8 cellular contexts compared by ENCODE assay signal in the genomic region with DNA sequence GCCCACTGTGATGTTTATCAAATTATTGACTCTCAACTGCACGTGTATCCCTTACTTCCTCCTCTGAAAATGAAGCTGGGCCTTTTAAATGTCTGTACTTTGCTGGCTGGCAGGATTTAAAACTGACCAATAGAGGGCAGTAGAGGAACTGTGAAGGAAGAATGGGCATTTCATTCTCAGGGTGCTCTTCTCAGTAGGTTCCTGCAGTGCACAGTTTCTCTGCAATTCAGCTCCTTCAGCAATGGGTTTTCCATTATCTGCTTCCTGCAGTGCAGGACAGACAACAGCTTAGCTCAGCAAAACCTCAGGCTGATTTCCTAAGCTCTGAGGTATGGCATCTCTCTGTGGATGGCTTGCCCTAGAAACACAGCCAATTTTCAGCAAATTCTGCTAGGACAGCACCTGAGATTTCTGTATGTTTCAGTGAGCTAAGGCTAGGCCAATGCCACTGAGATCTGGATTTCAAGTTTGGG.
A peak's percentile ranks its signal among the peaks of the same experiment; 100 is the strongest.
DNase-seq lines count a peak whose midpoint lies in the region; ATAC-seq and TF ChIP-seq lines count a peak whose summit lies in the region.

No MANE protein-coding gene starts in this region.

- ATAC-seq in left ventricle myocardium superior, result no peak

- TF ChIP-seq POLR2A in spleen (IDR thresholded peaks at IDR 0.05), result no peak

- no peak overlapping the region for H3K4me3 ChIP-seq in cardiac muscle cell
- H3K4me3 ChIP-seq in fibroblast of mammary gland (ENCODE audit: control insufficient read depth, low read depth, low read length), result no peak overlapping the region
- H3K4me3 ChIP-seq in spleen, result no peak overlapping the region

- TF ChIP-seq CTCF in cardiac muscle cell (IDR thresholded peaks at IDR 0.05; ENCODE audit: low read depth, low read length), result peak; percentile 59
- peak; percentile 86 for TF ChIP-seq CTCF in fibroblast of mammary gland (conservative IDR thresholded peaks at IDR 0.05; ENCODE audit: control insufficient read depth, insufficient read depth, low read depth, low read length)
- peak in 8 of 11 experiments; percentile 12 to 56 (median 46) for TF ChIP-seq CTCF in spleen (IDR thresholded peaks at IDR 0.05 in 8 of 11, conservative IDR thresholded peaks at IDR 0.05 in 3 of 11)

- CTCF ChIA-PET in HEK293T (lab: Yijun Ruan, JAX), result interaction anchor here (0.5 to 0.6 kb wide), 3 partner anchors 76 to 286 kb away, joined by 3 read pairs; no protein-coding TSS in a partner anchor

- intact Hi-C loops in left ventricle myocardium superior (cut with micrococcal nuclease) (no loop called here), spleen (cut with DNase I; ENCODE audit: low total_unique reads) (no loop called here)

- 0 to 2% (median 0%) methylated on average over 1 of the region's 1 CpG for WGBS in spleen, 5 donors

- H3K36me3 ChIP-seq in cardiac muscle cell (no peaks in the 10 kb centered on the region), spleen (no peaks in the 10 kb centered on the region)

- no peaks in the 10 kb centered on the region for H3K4me1 ChIP-seq in cardiac muscle cell (ENCODE audit: low read depth)
- no peaks in the 10 kb centered on the region for H3K4me1 ChIP-seq in spleen

- H3K27me3 ChIP-seq in cardiac muscle cell (no peaks in the 10 kb centered on the region), spleen (replicated peaks in 1 of 7) (no peaks in the 10 kb centered on the region)

- H3K9me3 ChIP-seq in cardiac muscle cell (ENCODE audit: low read depth), result no peaks in the 10 kb centered on the region
- no peaks in the 10 kb centered on the region for H3K9me3 ChIP-seq in spleen

- POLR2A ChIA-PET in HEK293T (lab: Yijun Ruan, JAX), result no interaction called here

- H3K27ac ChIP-seq in cardiac muscle cell (no peak overlapping the region), spleen (no peak overlapping the region)

- peak; percentile 57 to 71 for DNase-seq in cardiac muscle cell (ENCODE audit: low read depth in 1 of 2, low spot score in 1 of 2)
- no peak for DNase-seq in left ventricle myocardium superior
- peak; percentile 61 for DNase-seq in HEK293T (ENCODE audit: extremely low spot score)
- DNase-seq in NAMALWA (ENCODE audit: low spot score), result peak; percentile 82
- DNase-seq in SIG-M5 (lab: John Stamatoyannopoulos, UW), result peak; percentile 10
- DNase-seq in fibroblast of mammary gland (ENCODE audit: low read depth), result peak; percentile 67
- no peak for DNase-seq in spleen
- no peak for DNase-seq in stimulated activated CD4-positive, alpha-beta T cell treated with anti-CD3 and anti-CD28 coated beads, Interleukin-12 subunit alpha, Interleukin-12 subunit beta, amount 100 ng/mL, for 4 hours

TF ChIP-seq in HEK293T, 16 proteins besides CTCF, POLR2A, EP300 and RAD21:
- no peak for TF ChIP-seq ELF4 (IDR thresholded peaks at IDR 0.05)
- TF ChIP-seq TARDBP (IDR thresholded peaks at IDR 0.05), result no peak
- TF ChIP-seq, protein P1, sequence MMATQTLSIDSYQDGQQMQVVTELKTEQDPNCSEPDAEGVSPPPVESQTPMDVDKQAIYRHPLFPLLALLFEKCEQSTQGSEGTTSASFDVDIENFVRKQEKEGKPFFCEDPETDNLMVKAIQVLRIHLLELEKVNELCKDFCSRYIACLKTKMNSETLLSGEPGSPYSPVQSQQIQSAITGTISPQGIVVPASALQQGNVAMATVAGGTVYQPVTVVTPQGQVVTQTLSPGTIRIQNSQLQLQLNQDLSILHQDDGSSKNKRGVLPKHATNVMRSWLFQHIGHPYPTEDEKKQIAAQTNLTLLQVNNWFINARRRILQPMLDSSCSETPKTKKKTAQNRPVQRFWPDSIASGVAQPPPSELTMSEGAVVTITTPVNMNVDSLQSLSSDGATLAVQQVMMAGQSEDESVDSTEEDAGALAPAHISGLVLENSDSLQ (IDR thresholded peaks at IDR 0.05), result no peak
- no peak for TF ChIP-seq FOXK2 (IDR thresholded peaks at IDR 0.05)
- TF ChIP-seq FOXM1 (IDR thresholded peaks at IDR 0.05; ENCODE audit: borderline replicate concordance), result no peak
- TF ChIP-seq ARNT (IDR thresholded peaks at IDR 0.05), result no peak
TF ChIP-seq in HEK293T: peak in this region for 0.

Comparison
In these comparisons a context has a peak if more than half of its experiments do, and no peak if none do; other contexts are left out.
1. DNase-seq: peak in cardiac muscle cell (2 of 2), HEK293T (single experiment), NAMALWA (single experiment), SIG-M5 (single experiment) and fibroblast of mammary gland (single experiment); none in left ventricle myocardium superior (single experiment), spleen (single experiment) and stimulated activated CD4-positive, alpha-beta T cell treated with anti-CD3 and anti-CD28 coated beads, Interleukin-12 subunit alpha, Interleukin-12 subunit beta, amount 100 ng/mL, for 4 hours (single experiment).
2. Peak in every context shown above with its lines, with median percentiles within 50 percentile points of each other: CTCF ChIP-seq.